39 cellular contexts compared by ENCODE assay signal in the genomic region with DNA sequence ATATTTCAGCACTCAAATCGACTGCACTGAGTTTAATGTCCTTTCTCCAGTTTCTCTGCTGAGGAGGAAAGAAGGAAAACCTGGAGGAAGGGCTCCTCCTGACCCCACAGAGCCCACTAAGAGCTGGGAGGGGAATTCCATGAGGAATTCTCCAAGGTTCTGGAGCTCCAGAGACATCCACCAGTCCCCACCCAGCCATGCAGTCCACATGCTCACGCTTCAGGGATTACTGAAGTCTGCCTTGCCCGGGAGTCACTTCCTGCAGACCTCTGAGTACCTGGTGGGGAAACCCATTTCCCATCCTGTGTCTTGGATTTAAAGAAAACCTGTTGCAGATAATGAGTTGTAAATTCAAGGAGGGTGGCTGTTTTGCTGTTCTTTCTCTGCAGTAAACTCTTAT.
"Had no signal": no experiment of that assay in that cellular context is flagged by ENCODE, and none has a peak within 500 bp of the region (broad histone marks: within the 10 kb centered on the region; RNA-seq: fewer than 3 reads in every experiment).

No MANE protein-coding gene starts in this region.

- H3K9me3 Mint-ChIP-seq: activated B cell treated with CpG ODN at 0.5 μM for 24 hours; activated CD4-positive, alpha-beta memory T cell treated with anti-CD3 and anti-CD28 coated beads, Interleukin-2, amount 10 ng/mL, durations not matched to agents 7 days and 5 days; activated naive CD8-positive, alpha-beta T cell treated with anti-CD3 and anti-CD28 coated beads for 36 hours; activated T-cell treated with anti-CD3 and anti-CD28 coated beads, Interleukin-2, amount 50 U/mL, for 72 hours; activated T-helper 17 cell treated with anti-CD3 and anti-CD28 coated beads, Interleukin-2, amount 50 U/mL, for 72 hours; T-cell had no signal

- H3K27ac Mint-ChIP-seq: activated B cell treated with CpG ODN at 0.5 μM for 24 hours; activated CD4-positive, alpha-beta memory T cell treated with anti-CD3 and anti-CD28 coated beads, Interleukin-2, amount 10 ng/mL, durations not matched to agents 7 days and 5 days; activated CD8-positive, alpha-beta memory T cell treated with anti-CD3 and anti-CD28 coated beads, Interleukin-2, amount 10 ng/mL, durations not matched to agents 7 days and 5 days; activated naive CD8-positive, alpha-beta T cell treated with anti-CD3 and anti-CD28 coated beads for 36 hours; activated T-cell treated with anti-CD3 and anti-CD28 coated beads, Interleukin-2, amount 50 U/mL, for 72 hours; activated T-helper 17 cell treated with anti-CD3 and anti-CD28 coated beads, Interleukin-2, amount 50 U/mL, for 72 hours; T-cell; T-helper 17 cell had no signal

- H3K36me3 Mint-ChIP-seq: activated CD8-positive, alpha-beta memory T cell treated with anti-CD3 and anti-CD28 coated beads, Interleukin-2, amount 10 ng/mL, durations not matched to agents 7 days and 5 days; activated naive CD8-positive, alpha-beta T cell treated with anti-CD3 and anti-CD28 coated beads for 36 hours; T-cell had no signal

- ATAC-seq: activated CD8-positive, alpha-beta memory T cell treated with anti-CD3 and anti-CD28 coated beads, Interleukin-2, amount 10 ng/mL, durations not matched to agents 7 days and 5 days; activated T-cell treated with anti-CD3 and anti-CD28 coated beads, Interleukin-2, amount 50 U/mL, for 72 hours; activated T-helper 17 cell treated with anti-CD3 and anti-CD28 coated beads, Interleukin-2, amount 50 U/mL, for 72 hours; PC-3; Right ventricle myocardium inferior; SK-N-SH treated with all-trans-retinoic acid at 6 μM for 48 hours; T-cell; T-helper 17 cell had no signal

- H3K27me3 Mint-ChIP-seq: activated B cell treated with CpG ODN at 0.5 μM for 24 hours; activated CD4-positive, alpha-beta memory T cell treated with anti-CD3 and anti-CD28 coated beads, Interleukin-2, amount 10 ng/mL, durations not matched to agents 7 days and 5 days; activated CD8-positive, alpha-beta memory T cell treated with anti-CD3 and anti-CD28 coated beads, Interleukin-2, amount 10 ng/mL, durations not matched to agents 7 days and 5 days; activated naive CD8-positive, alpha-beta T cell treated with anti-CD3 and anti-CD28 coated beads for 36 hours; activated T-helper 17 cell treated with anti-CD3 and anti-CD28 coated beads, Interleukin-2, amount 50 U/mL, for 72 hours; T-cell; T-helper 17 cell had no signal

- H3K4me3 ChIP-seq: Peyer's patch had no signal

- H3K27ac ChIP-seq: brain microvascular endothelial cell, Peyer's patch, VCaP had no signal

- H3K27me3 ChIP-seq: brain microvascular endothelial cell, Peyer's patch had no signal

- H3K36me3 ChIP-seq: brain microvascular endothelial cell, Peyer's patch had no signal

- H3K4me1 Mint-ChIP-seq: activated B cell treated with CpG ODN at 0.5 μM for 24 hours; activated CD4-positive, alpha-beta memory T cell treated with anti-CD3 and anti-CD28 coated beads, Interleukin-2, amount 10 ng/mL, durations not matched to agents 7 days and 5 days; activated CD8-positive, alpha-beta memory T cell treated with anti-CD3 and anti-CD28 coated beads, Interleukin-2, amount 10 ng/mL, durations not matched to agents 7 days and 5 days; activated naive CD8-positive, alpha-beta T cell treated with anti-CD3 and anti-CD28 coated beads for 36 hours; activated T-helper 17 cell treated with anti-CD3 and anti-CD28 coated beads, Interleukin-2, amount 50 U/mL, for 72 hours; T-cell had no signal

- DNase-seq: activated B cell treated with CpG ODN at 0.5 μM for 24 hours; activated CD4-positive, alpha-beta memory T cell treated with anti-CD3 and anti-CD28 coated beads, Interleukin-2, amount 10 ng/mL, durations not matched to agents 7 days and 5 days; activated CD4-positive, alpha-beta T cell treated with anti-CD3 and anti-CD28 coated beads for 1 hour; activated CD4-positive, alpha-beta T cell treated with anti-CD3 and anti-CD28 coated beads for 48 hours; activated CD8-positive, alpha-beta memory T cell treated with anti-CD3 and anti-CD28 coated beads for 24 hours; activated CD8-positive, alpha-beta memory T cell treated with anti-CD3 and anti-CD28 coated beads, Interleukin-2, amount 10 ng/mL, durations not matched to agents 7 days and 5 days; activated CD8-positive, alpha-beta memory T cell treated with anti-CD3 and anti-CD28 coated beads, Interleukin-2, amount 50 U/mL, for 48 hours; activated effector memory CD4-positive, alpha-beta T cell treated with anti-CD3 and anti-CD28 coated beads, Interleukin-2, amount 50 U/mL, for 16 hours; activated naive CD4-positive, alpha-beta T cell; activated naive CD4-positive, alpha-beta T cell treated with anti-CD3 and anti-CD28 coated beads, Interleukin-2, amount 50 U/mL, for 16 hours; activated naive CD8-positive, alpha-beta T cell treated with anti-CD3 and anti-CD28 coated beads for 36 hours; activated T-cell treated with anti-CD3 and anti-CD28 coated beads, Interleukin-2, amount 50 U/mL, for 72 hours; amniotic stem cell; brain microvascular endothelial cell; central memory CD4-positive, alpha-beta T cell; MM.1S; MV-4-11; NCI-H1092 treated with DMSO at 0.1 percent for 48 hours; NCI-H1417; NCI-H146; NCI-H187; NCI-H2029 treated with DMSO at 0.1 percent for 48 hours; NCI-H2107; NCI-H2171; NCI-H510A; NCI-H526; NCI-H748 treated with DMSO at 0.1 percent for 48 hours; NK-92 treated with Interleukin-12 subunit alpha and Interleukin-12 subunit beta, amount 100 ng/mL, for 24 hours; PC-3; Peyer's patch; RPMI8226; SIG-M5; T-cell; T-helper 17 cell; T-helper 9 cell had no signal

- H3K4me3 Mint-ChIP-seq: activated B cell treated with CpG ODN at 0.5 μM for 24 hours; activated CD4-positive, alpha-beta memory T cell treated with anti-CD3 and anti-CD28 coated beads, Interleukin-2, amount 10 ng/mL, durations not matched to agents 7 days and 5 days; activated CD8-positive, alpha-beta memory T cell treated with anti-CD3 and anti-CD28 coated beads, Interleukin-2, amount 10 ng/mL, durations not matched to agents 7 days and 5 days; activated naive CD8-positive, alpha-beta T cell treated with anti-CD3 and anti-CD28 coated beads for 36 hours; activated T-cell treated with anti-CD3 and anti-CD28 coated beads, Interleukin-2, amount 50 U/mL, for 72 hours; activated T-helper 17 cell treated with anti-CD3 and anti-CD28 coated beads, Interleukin-2, amount 50 U/mL, for 72 hours; T-cell; T-helper 17 cell had no signal

- H3K9me3 ChIP-seq: Peyer's patch had no signal
